In genomic region chrX:65194547-65194946, GRCh38 we compare ENCODE assay signal across 22 cellular contexts.
DNase-seq lines count a peak whose midpoint lies in the region; ATAC-seq, FAIRE-seq and TF ChIP-seq lines count a peak whose summit lies in the region.
"Had no signal": no experiment of that assay in that cellular context is flagged by ENCODE, and none has a peak within 500 bp of the region (broad histone marks: within the 10 kb centered on the region; RNA-seq: fewer than 3 reads in every experiment).

No MANE protein-coding gene starts in this region.

- no peak for TF ChIP-seq EP300 in Ishikawa (IDR thresholded peaks at IDR 0.05; ENCODE audit: borderline replicate concordance)

- H3K9ac ChIP-seq in kidney (ENCODE audit: low read length in 2 of 2): no peak overlapping the region
- H3K9ac ChIP-seq: BLaER1 treated with 17β-estradiol and CSF1 and Interleukin-3, amounts not matched to agents 10 nM and 100 nM had no signal

- H3K36me3 Mint-ChIP-seq in Caco-2 (ENCODE audit: insufficient read depth, unreplicated experiment) (peaks cover 5% of the 10 kb centered on the region), T-helper 17 cell (ENCODE audit: low read depth) (peaks cover 2% of the 10 kb centered on the region), HFFc6 (ENCODE audit: low read depth) (no peaks in the 10 kb centered on the region)
- H3K36me3 Mint-ChIP-seq: CD14-positive monocyte had no signal

- H3K4me1 Mint-ChIP-seq in Caco-2 (ENCODE audit: low read depth, unreplicated experiment): peaks cover 9% of the 10 kb centered on the region
- peaks cover 2% of the 10 kb centered on the region for H3K4me1 Mint-ChIP-seq in T-helper 17 cell
- H3K4me1 Mint-ChIP-seq in HFFc6 (ENCODE audit: low read depth): no peaks in the 10 kb centered on the region
- H3K4me1 Mint-ChIP-seq: CD14-positive monocyte had no signal

- H3K9me3 Mint-ChIP-seq in Caco-2 (ENCODE audit: unreplicated experiment) (no peaks in the 10 kb centered on the region), HFFc6 (peaks cover 15% of the 10 kb centered on the region)

- no peak for TF ChIP-seq RAD21 in Ishikawa (IDR thresholded peaks at IDR 0.05; ENCODE audit: low read depth)

- H3K27ac ChIP-seq in kidney (ENCODE audit: low read depth in 2 of 2, low read length in 2 of 2) (no peak overlapping the region), brain microvascular endothelial cell (no peak overlapping the region)
- H3K27ac ChIP-seq: A549; BLaER1 treated with 17β-estradiol and CSF1 and Interleukin-3, amounts not matched to agents 10 nM and 100 nM had no signal

- H3K4me3 Mint-ChIP-seq in Caco-2 (ENCODE audit: unreplicated experiment) (peak overlapping the region; percentile 42), T-helper 17 cell (no peak overlapping the region), HFFc6 (no peak overlapping the region)
- H3K4me3 Mint-ChIP-seq: CD14-positive monocyte; CD4-positive, alpha-beta memory T cell had no signal

- H3K27me3 Mint-ChIP-seq in Caco-2 (ENCODE audit: insufficient read depth, unreplicated experiment): no peaks in the 10 kb centered on the region
- no peaks in the 10 kb centered on the region for H3K27me3 Mint-ChIP-seq in T-helper 17 cell
- no peaks in the 10 kb centered on the region for H3K27me3 Mint-ChIP-seq in HFFc6 (ENCODE audit: insufficient read depth)
- H3K27me3 Mint-ChIP-seq: CD4-positive, alpha-beta memory T cell had no signal

- no peaks in the 10 kb centered on the region for H3K36me3 ChIP-seq in Caco-2 (ENCODE audit: control insufficient read depth, insufficient read depth, low read length)
- no peaks in the 10 kb centered on the region for H3K36me3 ChIP-seq in kidney (ENCODE audit: control insufficient read depth in 1 of 2, insufficient read depth in 2 of 2, low read length in 2 of 2)
- no peaks in the 10 kb centered on the region for H3K36me3 ChIP-seq in brain microvascular endothelial cell (replicated peaks)
- H3K36me3 ChIP-seq: BE2C; BLaER1 treated with 17β-estradiol and CSF1 and Interleukin-3, amounts not matched to agents 10 nM and 100 nM had no signal

- no TSS peak for BruUV-seq in Caco-2 (replicated peaks; lab: Mats Ljungman, UMichigan)

- DNase-seq in Caco-2 (no peak), kidney (no peak), brain microvascular endothelial cell (no peak), T-helper 17 cell (no peak), HFFc6 (no peak)
- DNase-seq: 8988T; ACHN; AML-193; BE2C; CD4-positive, alpha-beta memory T cell; COR-L47; DMS153; DND-41; H7; HCEC 1CT had no signal

- no peaks in the 10 kb centered on the region for H3K27me3 ChIP-seq in Caco-2 (replicated peaks; ENCODE audit: control insufficient read depth, insufficient read depth, low read length)
- no peaks in the 10 kb centered on the region for H3K27me3 ChIP-seq in brain microvascular endothelial cell (replicated peaks)
- H3K27me3 ChIP-seq: BE2C had no signal

- peak; percentile 64 for FAIRE-seq in kidney (lab: Jason Lieb, UNC)
- FAIRE-seq: A549, G401.6, GM12892, H1 had no signal

- peaks cover 9% of the 10 kb centered on the region; the same call in 1 of the 2 replicates for H3K4me1 ChIP-seq in Caco-2
- H3K4me1 ChIP-seq in kidney (ENCODE audit: control insufficient read depth in 1 of 2, insufficient read depth in 1 of 2, low read depth in 1 of 2, low read length in 2 of 2): no peaks in the 10 kb centered on the region
- H3K4me1 ChIP-seq: A549; BE2C; BLaER1 treated with 17β-estradiol and CSF1 and Interleukin-3, amounts not matched to agents 10 nM and 100 nM had no signal

- H3K4me3 ChIP-seq in Caco-2 (ENCODE audit: low read depth, low read length) (no peak overlapping the region), kidney (ENCODE audit: low read length in 2 of 2) (no peak overlapping the region), brain microvascular endothelial cell (ENCODE audit: low read depth, low read length) (no peak overlapping the region)
- H3K4me3 ChIP-seq: A549; BLaER1 treated with 17β-estradiol and CSF1 and Interleukin-3, amounts not matched to agents 10 nM and 100 nM had no signal

- POLR2A ChIA-PET in Caco-2 (lab: Charles Lee): no interaction called here

- CTCF ChIA-PET in Caco-2 (lab: Charles Lee): interaction anchor here (0.7 kb wide), 1 partner anchor 1243 kb away, joined by 3 read pairs; no protein-coding TSS in a partner anchor

- ATAC-seq in T-helper 17 cell: no peak
- ATAC-seq: A549 had no signal

- in situ Hi-C loops in brain microvascular endothelial cell (cut with HindIII; ENCODE audit: low pct_ligation_motif_present, low sequenced_read_pairs): no loop called here

- TF ChIP-seq CTCF in Caco-2 (IDR thresholded peaks at IDR 0.05; ENCODE audit: insufficient read depth in 1 of 2, low read depth in 1 of 2, low read length in 1 of 2, severe bottlenecking in 1 of 2, unreplicated experiment in 1 of 2): no peak
- TF ChIP-seq CTCF in kidney (IDR thresholded peaks at IDR 0.05; ENCODE audit: borderline replicate concordance, extremely low read depth, insufficient read depth): no peak
- no peak for TF ChIP-seq CTCF in brain microvascular endothelial cell (IDR thresholded peaks at IDR 0.05; ENCODE audit: low read depth, low read length, missing control alignments)
- TF ChIP-seq CTCF in HFFc6 (IDR thresholded peaks at IDR 0.05): no peak

- no peak overlapping the region for H3K27ac Mint-ChIP-seq in Caco-2 (ENCODE audit: unreplicated experiment)
- no peak overlapping the region for H3K27ac Mint-ChIP-seq in T-helper 17 cell
- no peak overlapping the region for H3K27ac Mint-ChIP-seq in HFFc6
- H3K27ac Mint-ChIP-seq: CD14-positive monocyte; CD4-positive, alpha-beta memory T cell had no signal

- H3K9me3 ChIP-seq in Caco-2 (no peaks in the 10 kb centered on the region), kidney (ENCODE audit: control insufficient read depth in 1 of 2, low read length in 2 of 2) (no peaks in the 10 kb centered on the region), T-helper 17 cell (ENCODE audit: control insufficient read depth, low read length, poor library complexity, severe bottlenecking) (no peaks in the 10 kb centered on the region)
- H3K9me3 ChIP-seq: A549, BE2C had no signal

- intact Hi-C loops in Caco-2 (cut with micrococcal nuclease; ENCODE audit: unreplicated experiment) (no loop called here), kidney (cut with DNase I) (no loop called here)

TF ChIP-seq in Ishikawa, 13 proteins besides CTCF, POLR2A, EP300 and RAD21:
- TF ChIP-seq TAF1 (IDR thresholded peaks at IDR 0.05; ENCODE audit: low read depth): no peak
- peak; percentile 29; the same call in 1 of the 2 replicates for TF ChIP-seq REST (IDR thresholded peaks at IDR 0.05; ENCODE audit: low read depth)
- no peak for TF ChIP-seq EGR1 (IDR thresholded peaks at IDR 0.05)
